Comparison of ENCODE assay signal across 26 cellular contexts in the genomic region with DNA sequence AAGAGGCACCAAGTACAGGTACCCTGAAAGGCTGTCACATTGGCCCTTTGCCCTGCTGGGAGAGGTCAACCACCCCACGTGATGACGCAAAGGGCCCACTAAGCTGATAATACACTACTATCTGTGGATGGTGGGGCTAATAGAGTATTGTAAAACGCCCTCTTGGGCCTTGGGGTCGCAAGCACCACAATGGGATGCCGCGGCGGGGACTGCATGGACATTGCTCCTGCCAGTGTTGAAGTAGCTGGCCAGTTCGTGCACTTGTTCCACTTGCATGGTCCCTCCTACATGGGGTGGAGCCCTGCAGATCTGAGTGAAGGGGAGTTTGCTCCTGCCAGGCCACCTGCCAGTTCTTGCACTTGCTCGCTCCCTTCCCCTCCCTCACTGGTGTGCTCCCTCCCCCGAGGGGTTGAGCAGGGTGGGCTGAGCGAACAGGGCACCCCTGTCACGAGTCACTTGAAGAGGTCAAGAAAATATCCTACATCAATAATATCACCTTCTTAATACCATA.
A peak's percentile ranks its signal among the peaks of the same experiment; 100 is the strongest.
DNase-seq lines count a peak whose midpoint lies in the region; ATAC-seq and TF ChIP-seq lines count a peak whose summit lies in the region.
"Had no signal": no experiment of that assay in that cellular context is flagged by ENCODE, and none has a peak within 500 bp of the region (broad histone marks: within the 10 kb centered on the region; RNA-seq: fewer than 3 reads in every experiment).

No MANE protein-coding gene starts in this region.

- H3K4me3 Mint-ChIP-seq in nephron progenitor cell (no peak overlapping the region), WTC11 (no peak overlapping the region)
- H3K4me3 Mint-ChIP-seq in stimulated activated naive CD8-positive, alpha-beta T cell treated with anti-CD3 and anti-CD28 coated beads, Interleukin-15, amount 100 ng/mL, for 72 hours = no peak overlapping the region
- H3K4me3 Mint-ChIP-seq: CD14-positive monocyte; CD4-positive, alpha-beta memory T cell; CD4-positive, CD25-positive, alpha-beta regulatory T cell; CD8-positive, alpha-beta memory T cell had no signal

- CTCF ChIA-PET in WTC11 (lab: Charles Lee) = no interaction called here

- no peak overlapping the region for H2BK12ac ChIP-seq in neuronal stem cell (ENCODE audit: low read length)

- H3K9me3 Mint-ChIP-seq in nephron progenitor cell (no peaks in the 10 kb centered on the region), WTC11 (peaks cover 65% of the 10 kb centered on the region)
- peaks cover 0 to 5% of the 10 kb centered on the region in 2 donors for H3K9me3 Mint-ChIP-seq in stimulated activated naive CD8-positive, alpha-beta T cell treated with anti-CD3 and anti-CD28 coated beads, Interleukin-15, amount 100 ng/mL, for 72 hours

- DNase-seq in UCSD-AML1 (lab: John Stamatoyannopoulos, UW; ENCODE audit: unreplicated experiment) = peak; percentile 5
- peak; percentile 3 for DNase-seq in nephron progenitor cell
- DNase-seq in neuronal stem cell (ENCODE audit: low spot score) = no peak
- peak; percentile 48 for DNase-seq in upper lobe of right lung
- no peak for DNase-seq in NCI-H2171 (lab: John Stamatoyannopoulos, UW)
- DNase-seq in WTC11 (ENCODE audit: low spot score) = no peak
- DNase-seq in NAMALWA (ENCODE audit: low spot score) = no peak
- no peak for DNase-seq in stimulated activated naive CD8-positive, alpha-beta T cell treated with anti-CD3 and anti-CD28 coated beads, Interleukin-15, amount 100 ng/mL, for 72 hours
- DNase-seq: 8988T; ACHN; BE2C; C1 segment of cervical spinal cord; CD4-positive, alpha-beta memory T cell; CD4-positive, CD25-positive, alpha-beta regulatory T cell; CD8-positive, alpha-beta memory T cell; COR-L47; DMS 273 treated with DMSO at 0.1 percent for 48 hours; DMS153; DMS53; DMS79; DND-41; EL; GDM1 had no signal

- H3K14ac ChIP-seq in neuronal stem cell (ENCODE audit: low read length) = no peak overlapping the region

- H2BK5ac ChIP-seq in neuronal stem cell (ENCODE audit: low read length) = no peak overlapping the region

- no peak overlapping the region for H3K4me3 ChIP-seq in neuronal stem cell (ENCODE audit: low read length in 2 of 2)
- H3K4me3 ChIP-seq in upper lobe of right lung = no peak overlapping the region
- H3K4me3 ChIP-seq: BLaER1, GM12878 had no signal

- H2BK120ac ChIP-seq in neuronal stem cell (ENCODE audit: low read depth, low read length) = no peak overlapping the region

- no peaks in the 10 kb centered on the region for H3K4me1 ChIP-seq in neuronal stem cell (ENCODE audit: control insufficient read depth in 2 of 2, insufficient read depth in 1 of 2, low read depth in 1 of 2, low read length in 2 of 2)
- no peaks in the 10 kb centered on the region for H3K4me1 ChIP-seq in upper lobe of right lung
- H3K4me1 ChIP-seq: BE2C, BLaER1 had no signal

- H4K8ac ChIP-seq in neuronal stem cell (ENCODE audit: low read depth, low read length) = no peak overlapping the region

- H3K23ac ChIP-seq in neuronal stem cell (ENCODE audit: low read depth, low read length, poor library complexity) = peak overlapping the region; percentile 26

- H3K36me3 ChIP-seq in neuronal stem cell (replicated peaks in 1 of 2; ENCODE audit: control insufficient read depth in 2 of 2, insufficient read depth in 2 of 2, low read length in 2 of 2) (no peaks in the 10 kb centered on the region), upper lobe of right lung (no peaks in the 10 kb centered on the region)
- H3K36me3 ChIP-seq: BE2C, BLaER1 had no signal

- H2AFZ ChIP-seq in neuronal stem cell (ENCODE audit: low read length) = no peak overlapping the region

- peak; percentile 15 for ATAC-seq in upper lobe of right lung
- no peak for ATAC-seq in WTC11
- no peak for ATAC-seq in stimulated activated naive CD8-positive, alpha-beta T cell treated with anti-CD3 and anti-CD28 coated beads, Interleukin-15, amount 100 ng/mL, for 72 hours
- ATAC-seq: GM12878 had no signal

- POLR2A ChIA-PET in WTC11 (lab: Charles Lee) = no interaction called here

- H3K79me1 ChIP-seq in neuronal stem cell (ENCODE audit: low read depth, low read length) = no peaks in the 10 kb centered on the region

- H3K27ac Mint-ChIP-seq in nephron progenitor cell = no peak overlapping the region
- H3K27ac Mint-ChIP-seq in WTC11 = no peak overlapping the region
- H3K27ac Mint-ChIP-seq in stimulated activated naive CD8-positive, alpha-beta T cell treated with anti-CD3 and anti-CD28 coated beads, Interleukin-15, amount 100 ng/mL, for 72 hours = no peak overlapping the region
- H3K27ac Mint-ChIP-seq: CD4-positive, alpha-beta memory T cell; CD4-positive, CD25-positive, alpha-beta regulatory T cell; CD8-positive, alpha-beta memory T cell had no signal

- H3K27ac ChIP-seq in neuronal stem cell (replicated peaks; ENCODE audit: low read length) = no peak overlapping the region
- no peak overlapping the region for H3K27ac ChIP-seq in upper lobe of right lung
- H3K27ac ChIP-seq: BLaER1 had no signal

- peaks cover 3% of the 10 kb centered on the region for H3K27me3 Mint-ChIP-seq in nephron progenitor cell (ENCODE audit: low read depth, poor library complexity)
- H3K27me3 Mint-ChIP-seq in WTC11 (ENCODE audit: low read depth) = no peaks in the 10 kb centered on the region
- H3K27me3 Mint-ChIP-seq in stimulated activated naive CD8-positive, alpha-beta T cell treated with anti-CD3 and anti-CD28 coated beads, Interleukin-15, amount 100 ng/mL, for 72 hours = no peaks in the 10 kb centered on the region
- H3K27me3 Mint-ChIP-seq: CD4-positive, alpha-beta memory T cell; CD4-positive, CD25-positive, alpha-beta regulatory T cell; CD8-positive, alpha-beta memory T cell had no signal

- H3K27me3 ChIP-seq in neuronal stem cell (ENCODE audit: control insufficient read depth in 3 of 3, insufficient read depth in 3 of 3, low read depth in 1 of 3, low read length in 3 of 3) (no peaks in the 10 kb centered on the region), upper lobe of right lung (no peaks in the 10 kb centered on the region)
- H3K27me3 ChIP-seq: BE2C, BLaER1 had no signal

- no peak overlapping the region for H2AK5ac ChIP-seq in neuronal stem cell (ENCODE audit: low read depth, low read length)

- H3K4ac ChIP-seq in neuronal stem cell (ENCODE audit: low read length) = no peak overlapping the region

- H3K36me3 Mint-ChIP-seq in nephron progenitor cell (ENCODE audit: low read depth) (no peaks in the 10 kb centered on the region), WTC11 (peaks cover 40% of the 10 kb centered on the region)
- H3K36me3 Mint-ChIP-seq: CD14-positive monocyte; CD4-positive, alpha-beta memory T cell; CD4-positive, CD25-positive, alpha-beta regulatory T cell; CD8-positive, alpha-beta memory T cell had no signal

- H3K4me2 ChIP-seq in neuronal stem cell (ENCODE audit: insufficient read depth, low read length, poor library complexity, severe bottlenecking) = no peak overlapping the region
- H3K4me2 ChIP-seq: BLaER1 had no signal

- intact Hi-C loops in upper lobe of right lung (cut with DNase I) = no loop called here

- WGBS in neuronal stem cell (ENCODE audit: extremely low coverage in 2 of 2, insufficient read length in 2 of 2, insufficient replicate concordance in 1 of 2), 2 donors = no CpG with 5 or more reads among the region's 12 CpGs

- H3K9ac ChIP-seq in neuronal stem cell (ENCODE audit: low read depth, low read length, poor library complexity) = no peak overlapping the region
- H3K9ac ChIP-seq: BLaER1 had no signal

- H4K91ac ChIP-seq in neuronal stem cell (ENCODE audit: low read depth, low read length, poor library complexity) = no peak overlapping the region

- TF ChIP-seq CTCF in nephron progenitor cell (IDR thresholded peaks at IDR 0.05) (no peak), upper lobe of right lung (IDR thresholded peaks at IDR 0.05) (no peak), WTC11 (IDR thresholded peaks at IDR 0.05) (no peak)

- no peak overlapping the region for H2BK15ac ChIP-seq in neuronal stem cell (ENCODE audit: low read length)

- no peaks in the 10 kb centered on the region for H3K4me1 Mint-ChIP-seq in nephron progenitor cell
- H3K4me1 Mint-ChIP-seq in WTC11 = no peaks in the 10 kb centered on the region
- H3K4me1 Mint-ChIP-seq in stimulated activated naive CD8-positive, alpha-beta T cell treated with anti-CD3 and anti-CD28 coated beads, Interleukin-15, amount 100 ng/mL, for 72 hours = no peaks in the 10 kb centered on the region
- H3K4me1 Mint-ChIP-seq: CD14-positive monocyte; CD4-positive, alpha-beta memory T cell; CD4-positive, CD25-positive, alpha-beta regulatory T cell; CD8-positive, alpha-beta memory T cell had no signal

- H3K9me3 ChIP-seq in neuronal stem cell (replicated peaks in 1 of 2; ENCODE audit: control insufficient read depth in 2 of 2, insufficient read depth in 1 of 2, low read depth in 1 of 2, low read length in 2 of 2) (no peaks in the 10 kb centered on the region), upper lobe of right lung (no peaks in the 10 kb centered on the region)
- H3K9me3 ChIP-seq: BE2C, BLaER1 had no signal

- peak overlapping the region; percentile 19 for H3K18ac ChIP-seq in neuronal stem cell (ENCODE audit: low read length)

TF ChIP-seq in WTC11, 78 proteins besides CTCF, POLR2A, EP300 and RAD21 (continues in another document):
- no peak for TF ChIP-seq CREM (CRISPR knock-in tag; IDR thresholded peaks at IDR 0.05)
- TF ChIP-seq, protein P1, sequence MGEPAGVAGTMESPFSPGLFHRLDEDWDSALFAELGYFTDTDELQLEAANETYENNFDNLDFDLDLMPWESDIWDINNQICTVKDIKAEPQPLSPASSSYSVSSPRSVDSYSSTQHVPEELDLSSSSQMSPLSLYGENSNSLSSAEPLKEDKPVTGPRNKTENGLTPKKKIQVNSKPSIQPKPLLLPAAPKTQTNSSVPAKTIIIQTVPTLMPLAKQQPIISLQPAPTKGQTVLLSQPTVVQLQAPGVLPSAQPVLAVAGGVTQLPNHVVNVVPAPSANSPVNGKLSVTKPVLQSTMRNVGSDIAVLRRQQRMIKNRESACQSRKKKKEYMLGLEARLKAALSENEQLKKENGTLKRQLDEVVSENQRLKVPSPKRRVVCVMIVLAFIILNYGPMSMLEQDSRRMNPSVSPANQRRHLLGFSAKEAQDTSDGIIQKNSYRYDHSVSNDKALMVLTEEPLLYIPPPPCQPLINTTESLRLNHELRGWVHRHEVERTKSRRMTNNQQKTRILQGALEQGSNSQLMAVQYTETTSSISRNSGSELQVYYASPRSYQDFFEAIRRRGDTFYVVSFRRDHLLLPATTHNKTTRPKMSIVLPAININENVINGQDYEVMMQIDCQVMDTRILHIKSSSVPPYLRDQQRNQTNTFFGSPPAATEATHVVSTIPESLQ (CRISPR knock-in tag; IDR thresholded peaks at IDR 0.05) = no peak
- TF ChIP-seq MXD4 (CRISPR knock-in tag; IDR thresholded peaks at IDR 0.05; ENCODE audit: borderline replicate concordance) = no peak
- TF ChIP-seq PRRX2 (CRISPR knock-in tag; IDR thresholded peaks at IDR 0.05) = no peak
- TF ChIP-seq, protein P2, sequence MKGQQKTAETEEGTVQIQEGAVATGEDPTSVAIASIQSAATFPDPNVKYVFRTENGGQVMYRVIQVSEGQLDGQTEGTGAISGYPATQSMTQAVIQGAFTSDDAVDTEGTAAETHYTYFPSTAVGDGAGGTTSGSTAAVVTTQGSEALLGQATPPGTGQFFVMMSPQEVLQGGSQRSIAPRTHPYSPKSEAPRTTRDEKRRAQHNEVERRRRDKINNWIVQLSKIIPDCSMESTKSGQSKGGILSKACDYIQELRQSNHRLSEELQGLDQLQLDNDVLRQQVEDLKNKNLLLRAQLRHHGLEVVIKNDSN (CRISPR knock-in tag; IDR thresholded peaks at IDR 0.05) = no peak

Comparison
In these comparisons a context has a peak if more than half of its experiments do, and no peak if none do; other contexts are left out.
1. DNase-seq: peak in UCSD-AML1 (single experiment), nephron progenitor cell (single experiment) and upper lobe of right lung (single experiment); none in neuronal stem cell (single experiment), NCI-H2171 (single experiment), WTC11 (single experiment), NAMALWA (single experiment) and stimulated activated naive CD8-positive, alpha-beta T cell treated with anti-CD3 and anti-CD28 coated beads, Interleukin-15, amount 100 ng/mL, for 72 hours (0 of 2).